ENCODE assay signal across 1 cellular context in genomic region chr19:1093811-1094553, GRCh38.
TF ChIP-seq lines count a peak whose summit lies in the region.

No MANE protein-coding gene starts in this region.

TF ChIP-seq in GM12878, 131 proteins besides CTCF, POLR2A, EP300 and RAD21:
- TF ChIP-seq TCF12 (IDR thresholded peaks at IDR 0.05; ENCODE audit: low read depth, low read length) (no peak), IKZF1 (conservative IDR thresholded peaks at IDR 0.05) (no peak), BHLHE40 (IDR thresholded peaks at IDR 0.05; ENCODE audit: borderline replicate concordance in 1 of 2, low read depth in 2 of 2, low read length in 1 of 2) (peak in 1 of 2 experiments; percentile 24; a peak in 1 of 4 replicates), GATAD2B (conservative IDR thresholded peaks at IDR 0.05; ENCODE audit: low read depth) (0 out of 2 replicates have a peak, but pooled peaks have one; percentile 26), NR2C1 (IDR thresholded peaks at IDR 0.05) (peak; percentile 28; the same call in 1 of the 2 replicates), CHD4 (IDR thresholded peaks at IDR 0.05) (no peak), MYB (IDR thresholded peaks at IDR 0.05; ENCODE audit: borderline replicate concordance, low read depth, low read length) (no peak), MTA3 (IDR thresholded peaks at IDR 0.05; ENCODE audit: borderline replicate concordance, low read length) (no peak), CHD1 (IDR thresholded peaks at IDR 0.05; ENCODE audit: low read depth, low read length) (no peak), SPI1 (IDR thresholded peaks at IDR 0.05; ENCODE audit: borderline replicate concordance, insufficient read depth, low read depth, low read length) (peak; percentile 9; the same call in 1 of the 2 replicates), SIX5 (IDR thresholded peaks at IDR 0.05; ENCODE audit: low read depth, low read length, severe bottlenecking) (no peak), NR2F1 (conservative IDR thresholded peaks at IDR 0.05) (peak; percentile 59), NBN (IDR thresholded peaks at IDR 0.05) (no peak)
- TF ChIP-seq, protein P1, sequence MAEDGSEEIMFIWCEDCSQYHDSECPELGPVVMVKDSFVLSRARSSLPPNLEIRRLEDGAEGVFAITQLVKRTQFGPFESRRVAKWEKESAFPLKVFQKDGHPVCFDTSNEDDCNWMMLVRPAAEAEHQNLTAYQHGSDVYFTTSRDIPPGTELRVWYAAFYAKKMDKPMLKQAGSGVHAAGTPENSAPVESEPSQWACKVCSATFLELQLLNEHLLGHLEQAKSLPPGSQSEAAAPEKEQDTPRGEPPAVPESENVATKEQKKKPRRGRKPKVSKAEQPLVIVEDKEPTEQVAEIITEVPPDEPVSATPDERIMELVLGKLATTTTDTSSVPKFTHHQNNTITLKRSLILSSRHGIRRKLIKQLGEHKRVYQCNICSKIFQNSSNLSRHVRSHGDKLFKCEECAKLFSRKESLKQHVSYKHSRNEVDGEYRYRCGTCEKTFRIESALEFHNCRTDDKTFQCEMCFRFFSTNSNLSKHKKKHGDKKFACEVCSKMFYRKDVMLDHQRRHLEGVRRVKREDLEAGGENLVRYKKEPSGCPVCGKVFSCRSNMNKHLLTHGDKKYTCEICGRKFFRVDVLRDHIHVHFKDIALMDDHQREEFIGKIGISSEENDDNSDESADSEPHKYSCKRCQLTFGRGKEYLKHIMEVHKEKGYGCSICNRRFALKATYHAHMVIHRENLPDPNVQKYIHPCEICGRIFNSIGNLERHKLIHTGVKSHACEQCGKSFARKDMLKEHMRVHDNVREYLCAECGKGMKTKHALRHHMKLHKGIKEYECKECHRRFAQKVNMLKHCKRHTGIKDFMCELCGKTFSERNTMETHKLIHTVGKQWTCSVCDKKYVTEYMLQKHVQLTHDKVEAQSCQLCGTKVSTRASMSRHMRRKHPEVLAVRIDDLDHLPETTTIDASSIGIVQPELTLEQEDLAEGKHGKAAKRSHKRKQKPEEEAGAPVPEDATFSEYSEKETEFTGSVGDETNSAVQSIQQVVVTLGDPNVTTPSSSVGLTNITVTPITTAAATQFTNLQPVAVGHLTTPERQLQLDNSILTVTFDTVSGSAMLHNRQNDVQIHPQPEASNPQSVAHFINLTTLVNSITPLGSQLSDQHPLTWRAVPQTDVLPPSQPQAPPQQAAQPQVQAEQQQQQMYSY (CRISPR knock-in tag; IDR thresholded peaks at IDR 0.05) = no peak
- TF ChIP-seq, protein P2, sequence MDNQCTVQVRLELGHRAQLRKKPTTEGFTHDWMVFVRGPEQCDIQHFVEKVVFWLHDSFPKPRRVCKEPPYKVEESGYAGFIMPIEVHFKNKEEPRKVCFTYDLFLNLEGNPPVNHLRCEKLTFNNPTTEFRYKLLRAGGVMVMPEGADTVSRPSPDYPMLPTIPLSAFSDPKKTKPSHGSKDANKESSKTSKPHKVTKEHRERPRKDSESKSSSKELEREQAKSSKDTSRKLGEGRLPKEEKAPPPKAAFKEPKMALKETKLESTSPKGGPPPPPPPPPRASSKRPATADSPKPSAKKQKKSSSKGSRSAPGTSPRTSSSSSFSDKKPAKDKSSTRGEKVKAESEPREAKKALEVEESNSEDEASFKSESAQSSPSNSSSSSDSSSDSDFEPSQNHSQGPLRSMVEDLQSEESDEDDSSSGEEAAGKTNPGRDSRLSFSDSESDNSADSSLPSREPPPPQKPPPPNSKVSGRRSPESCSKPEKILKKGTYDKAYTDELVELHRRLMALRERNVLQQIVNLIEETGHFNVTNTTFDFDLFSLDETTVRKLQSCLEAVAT (IDR thresholded peaks at IDR 0.05) = 0 out of 2 replicates have a peak, but pooled peaks have one; percentile 51
- TF ChIP-seq, protein P3, sequence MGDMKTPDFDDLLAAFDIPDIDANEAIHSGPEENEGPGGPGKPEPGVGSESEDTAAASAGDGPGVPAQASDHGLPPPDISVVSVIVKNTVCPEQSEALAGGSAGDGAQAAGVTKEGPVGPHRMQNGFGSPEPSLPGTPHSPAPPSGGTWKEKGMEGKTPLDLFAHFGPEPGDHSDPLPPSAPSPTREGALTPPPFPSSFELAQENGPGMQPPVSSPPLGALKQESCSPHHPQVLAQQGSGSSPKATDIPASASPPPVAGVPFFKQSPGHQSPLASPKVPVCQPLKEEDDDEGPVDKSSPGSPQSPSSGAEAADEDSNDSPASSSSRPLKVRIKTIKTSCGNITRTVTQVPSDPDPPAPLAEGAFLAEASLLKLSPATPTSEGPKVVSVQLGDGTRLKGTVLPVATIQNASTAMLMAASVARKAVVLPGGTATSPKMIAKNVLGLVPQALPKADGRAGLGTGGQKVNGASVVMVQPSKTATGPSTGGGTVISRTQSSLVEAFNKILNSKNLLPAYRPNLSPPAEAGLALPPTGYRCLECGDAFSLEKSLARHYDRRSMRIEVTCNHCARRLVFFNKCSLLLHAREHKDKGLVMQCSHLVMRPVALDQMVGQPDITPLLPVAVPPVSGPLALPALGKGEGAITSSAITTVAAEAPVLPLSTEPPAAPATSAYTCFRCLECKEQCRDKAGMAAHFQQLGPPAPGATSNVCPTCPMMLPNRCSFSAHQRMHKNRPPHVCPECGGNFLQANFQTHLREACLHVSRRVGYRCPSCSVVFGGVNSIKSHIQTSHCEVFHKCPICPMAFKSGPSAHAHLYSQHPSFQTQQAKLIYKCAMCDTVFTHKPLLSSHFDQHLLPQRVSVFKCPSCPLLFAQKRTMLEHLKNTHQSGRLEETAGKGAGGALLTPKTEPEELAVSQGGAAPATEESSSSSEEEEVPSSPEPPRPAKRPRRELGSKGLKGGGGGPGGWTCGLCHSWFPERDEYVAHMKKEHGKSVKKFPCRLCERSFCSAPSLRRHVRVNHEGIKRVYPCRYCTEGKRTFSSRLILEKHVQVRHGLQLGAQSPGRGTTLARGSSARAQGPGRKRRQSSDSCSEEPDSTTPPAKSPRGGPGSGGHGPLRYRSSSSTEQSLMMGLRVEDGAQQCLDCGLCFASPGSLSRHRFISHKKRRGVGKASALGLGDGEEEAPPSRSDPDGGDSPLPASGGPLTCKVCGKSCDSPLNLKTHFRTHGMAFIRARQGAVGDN (IDR thresholded peaks at IDR 0.05) = no peak
- TF ChIP-seq, protein P4, sequence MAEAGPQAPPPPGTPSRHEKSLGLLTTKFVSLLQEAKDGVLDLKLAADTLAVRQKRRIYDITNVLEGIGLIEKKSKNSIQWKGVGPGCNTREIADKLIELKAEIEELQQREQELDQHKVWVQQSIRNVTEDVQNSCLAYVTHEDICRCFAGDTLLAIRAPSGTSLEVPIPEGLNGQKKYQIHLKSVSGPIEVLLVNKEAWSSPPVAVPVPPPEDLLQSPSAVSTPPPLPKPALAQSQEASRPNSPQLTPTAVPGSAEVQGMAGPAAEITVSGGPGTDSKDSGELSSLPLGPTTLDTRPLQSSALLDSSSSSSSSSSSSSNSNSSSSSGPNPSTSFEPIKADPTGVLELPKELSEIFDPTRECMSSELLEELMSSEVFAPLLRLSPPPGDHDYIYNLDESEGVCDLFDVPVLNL (IDR thresholded peaks at IDR 0.05; ENCODE audit: low read depth, low read length) = no peak
TF ChIP-seq in GM12878: peak in this region for 6.
